In the genomic region with DNA sequence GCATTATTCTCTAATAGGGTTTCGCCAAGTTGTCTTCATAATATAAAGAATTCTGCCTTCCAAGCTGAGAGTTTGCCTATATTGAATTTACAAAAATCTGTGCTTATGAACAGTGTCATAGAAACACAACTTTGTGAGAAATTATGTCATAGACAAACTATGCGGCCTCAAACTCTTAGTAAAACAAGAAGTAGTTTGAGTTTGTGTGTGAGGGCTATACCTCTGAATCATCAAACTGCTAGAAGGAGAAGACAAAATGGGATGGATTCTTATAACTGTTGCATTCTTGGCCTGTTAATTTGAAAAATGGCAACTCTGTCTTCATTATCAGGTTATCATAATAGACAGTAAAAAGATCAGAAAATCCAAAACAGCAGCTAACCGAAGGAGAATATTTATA, we compare ENCODE assay signal across 1 cellular context.
TF ChIP-seq lines count a peak whose summit lies in the region.

No MANE protein-coding gene starts in this region.

TF ChIP-seq in SK-N-SH treated with all-trans-retinoic acid at 6 μM for 48 hours, 23 proteins besides CTCF, POLR2A, EP300 and RAD21 (continued from another document):
- TF ChIP-seq CSDC2 (CRISPR knock-in tag; IDR thresholded peaks at IDR 0.05) (no peak), ZNF565 (CRISPR knock-in tag; conservative IDR thresholded peaks at IDR 0.05; ENCODE audit: low read depth) (no peak), ZFP3 (CRISPR knock-in tag; IDR thresholded peaks at IDR 0.05) (no peak)
